In genomic region chr19:42244452-42245220, GRCh38 we compare ENCODE assay signal across 8 cellular contexts. TPM values are rescaled to one million over a fixed set of nuclear protein-coding genes. Genes with fewer than 3 reads are reported as not detected.
DNase-seq lines count a peak whose midpoint lies in the region; ATAC-seq and TF ChIP-seq lines count a peak whose summit lies in the region.

No MANE protein-coding gene starts in this region.

- TF ChIP-seq CTCF in upper lobe of left lung (IDR thresholded peaks at IDR 0.05): peak; percentile 41 to 79 (median 64)

- peak overlapping the region; percentile 85 to 96 (median 91) for H3K27ac ChIP-seq in upper lobe of left lung

- peak in 1 of 4 donors; percentile 48 for TF ChIP-seq EP300 in upper lobe of left lung (IDR thresholded peaks at IDR 0.05)

- WGBS in upper lobe of left lung, 2 donors: 2% methylated on average over 35 to 40 of the region's 40 CpGs

- peak; percentile 83 for DNase-seq in GM03348 (ENCODE audit: low spot score)
- DNase-seq in NCI-H1417 treated with DMSO at 0.1 percent for 48 hours (lab: John Stamatoyannopoulos, UW): peak; percentile 51
- DNase-seq in T follicular helper cell (ENCODE audit: low read depth): peak; percentile 88
- DNase-seq in amniotic epithelial cell (ENCODE audit: low read depth): peak; percentile 91
- peak; percentile 93 for DNase-seq in left cardiac atrium
- DNase-seq in posterior cingulate gyrus: peak; percentile 89 to 99 (median 92)
- peak; percentile 96 to 97 for DNase-seq in upper lobe of left lung

- no peaks in the 10 kb centered on the region for H3K9me3 ChIP-seq in upper lobe of left lung

- TF ChIP-seq POLR2A in upper lobe of left lung (IDR thresholded peaks at IDR 0.05): peak in 3 of 4 donors; percentile 36 to 73 (median 47)

- intact Hi-C loops in left cardiac atrium (cut with DNase I) (loop anchor here (2.0 to 5.0 kb wide), 2 partner anchors 34 to 48 kb away; no protein-coding TSS in a partner anchor), posterior cingulate gyrus (cut with DNase I) (loop anchor here (5.0 to 10.0 kb wide), 2 partner anchors 53 to 80 kb away; partner anchors contain the start of gene MEGF8)

- peaks cover 0 to 23% (median 18%) of the 10 kb centered on the region in 4 donors for H3K36me3 ChIP-seq in upper lobe of left lung

- H3K27me3 ChIP-seq in upper lobe of left lung: no peaks in the 10 kb centered on the region

- ATAC-seq in HG02623 (IDR thresholded peaks at IDR 0.05; ENCODE audit: unreplicated experiment) (peak; percentile 32), left cardiac atrium (peak; percentile 40 to 45), upper lobe of left lung (ENCODE audit: low FRiP score in 2 of 2) (peak; percentile 78 to 82)

- H3K4me3 ChIP-seq in upper lobe of left lung: peak overlapping the region; percentile 42 to 98 (median 92)

- peaks cover 29 to 66% (median 48%) of the 10 kb centered on the region in 4 donors for H3K4me1 ChIP-seq in upper lobe of left lung

RNA-seq across cellular contexts. Expression of gene GSK3A, which starts 2.2 kb away (rescaled TPM):
- total RNA-seq in left cardiac atrium (10 to 100 TPM; 31.7 to 34.4 TPM), upper lobe of left lung (10 to 100 TPM; 33.2 to 46.9 (median 39.1) TPM)

RNA-seq across cellular contexts. Expression of gene ERF, which starts 10.3 kb away (rescaled TPM):
- 10 to 100 TPM; 37.9 to 50.6 TPM for total RNA-seq in left cardiac atrium
- 10 to 100 TPM; 13.6 to 59.4 (median 32.5) TPM for total RNA-seq in upper lobe of left lung

RNA-seq across cellular contexts. Expression of gene CIC, which starts 24.4 kb away (rescaled TPM):
- total RNA-seq in left cardiac atrium (10 to 100 TPM; 34.7 to 42.1 TPM), upper lobe of left lung (100 to 1,000 TPM in 1 of 6 donors, 10 to 100 TPM in 5; 52.6 to 170 (median 77.7) TPM)

RNA-seq across cellular contexts. Expression of gene ZNF526, which starts 24.5 kb away (rescaled TPM):
- 1 to 10 TPM; 5.1 to 6.6 TPM for total RNA-seq in left cardiac atrium
- total RNA-seq in upper lobe of left lung: 10 to 100 TPM in 4 of 6 donors, 1 to 10 TPM in 2; 7.9 to 13.8 (median 11.4) TPM

RNA-seq across cellular contexts. Expression of gene DEDD2, which starts 27.2 kb away (rescaled TPM):
- 10 to 100 TPM; 10.7 to 17.6 TPM for total RNA-seq in left cardiac atrium
- 100 to 1,000 TPM in 1 of 6 donors, 10 to 100 TPM in 5; 38.6 to 154 (median 51.2) TPM for total RNA-seq in upper lobe of left lung

Comparison
In these comparisons a context has a peak if more than half of its experiments do, and no peak if none do; other contexts are left out.
1. Peak in every context shown above with its lines: DNase-seq, ATAC-seq, H3K4me3 ChIP-seq and H3K27ac ChIP-seq.